Comparison of ENCODE assay signal across 34 cellular contexts in the genomic region with DNA sequence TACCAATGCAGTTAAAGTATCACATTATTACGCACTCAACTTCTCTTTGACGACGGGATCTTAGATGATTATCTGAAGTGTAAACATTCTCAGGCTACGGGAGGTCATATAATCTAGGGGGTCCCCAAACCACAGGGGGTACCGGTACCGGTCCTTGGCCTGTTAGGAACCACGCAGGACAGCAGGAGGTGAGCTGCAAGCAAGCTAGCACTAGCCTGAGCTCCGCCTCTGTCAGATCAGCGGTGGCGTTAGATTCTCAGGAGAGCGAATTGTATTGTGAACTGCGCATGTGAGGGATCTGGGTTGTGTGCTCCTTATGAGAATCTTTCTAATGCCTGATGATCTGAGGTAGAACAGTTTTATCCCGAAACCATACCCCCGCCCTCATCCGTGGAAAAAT. TPM values are rescaled to one million over a fixed set of nuclear protein-coding genes. Genes with fewer than 3 reads are reported as not detected.
"Had no signal": no experiment of that assay in that cellular context is flagged by ENCODE, and none has a peak within 500 bp of the region (broad histone marks: within the 10 kb centered on the region; RNA-seq: fewer than 3 reads in every experiment).

No MANE protein-coding gene starts in this region.

- H3K36me3 Mint-ChIP-seq: activated naive CD8-positive, alpha-beta T cell treated with anti-CD3 and anti-CD28 coated beads for 36 hours had no signal

- H3K27ac ChIP-seq: brain microvascular endothelial cell, KMS-11, SJCRH30, WERI-Rb-1 had no signal

- H3K27me3 ChIP-seq: brain microvascular endothelial cell, SJCRH30 had no signal

- H3K4me3 ChIP-seq: SJCRH30, SK-N-MC had no signal

- H3K9ac ChIP-seq: KMS-11 had no signal

- DNase-seq: activated CD4-positive, alpha-beta T cell treated with anti-CD3 and anti-CD28 coated beads, Interleukin-2, amount 10 ng/mL, durations not matched to agents 24 days and 14 days; activated CD4-positive, alpha-beta T cell treated with anti-CD3 and anti-CD28 coated beads, Interleukin-2, amount 50 U/mL, for 4 hours; activated CD8-positive, alpha-beta T cell treated with anti-CD3 and anti-CD28 coated beads for 36 hours; activated effector memory CD4-positive, alpha-beta T cell treated with anti-CD3 and anti-CD28 coated beads, Interleukin-2, amount 50 U/mL, for 16 hours; activated naive CD4-positive, alpha-beta T cell; activated naive CD4-positive, alpha-beta T cell treated with anti-CD3 and anti-CD28 coated beads, Interleukin-2, amount 50 U/mL, for 16 hours; activated naive CD8-positive, alpha-beta T cell treated with anti-CD3 and anti-CD28 coated beads for 36 hours; activated T-cell treated with anti-CD3 and anti-CD28 coated beads, Interleukin-2, amount 50 U/mL, for 1 hour; activated T-cell treated with anti-CD3 and anti-CD28 coated beads, Interleukin-2, amount 50 U/mL, for 72 hours; amniotic stem cell; aorta; brain microvascular endothelial cell; central memory CD4-positive, alpha-beta T cell; MM.1S; MV-4-11; NCI-H1092; NCI-H1436 treated with DMSO at 0.1 percent for 48 hours; NCI-H1694 treated with DMSO at 0.1 percent for 48 hours; NCI-H2029; NCI-H510A; NCI-H526; SHP77; SJCRH30; T1000; WERI-Rb-1 had no signal

- H3K36me3 ChIP-seq: brain microvascular endothelial cell, SJCRH30, WERI-Rb-1 had no signal

- H3K4me2 ChIP-seq: KMS-11 had no signal

- H3K9me3 ChIP-seq: SJCRH30 had no signal

- H3K4me3 Mint-ChIP-seq: activated CD4-positive, alpha-beta T cell treated with anti-CD3 and anti-CD28 coated beads, Interleukin-2, amount 10 ng/mL, durations not matched to agents 24 days and 14 days; activated CD8-positive, alpha-beta T cell treated with anti-CD3 and anti-CD28 coated beads for 36 hours; activated naive CD8-positive, alpha-beta T cell treated with anti-CD3 and anti-CD28 coated beads for 36 hours; activated T-cell treated with anti-CD3 and anti-CD28 coated beads, Interleukin-2, amount 50 U/mL, for 72 hours; activated T-helper 17 cell treated with anti-CD3 and anti-CD28 coated beads, Interleukin-2, amount 50 U/mL, for 72 hours had no signal

- H3K4me1 ChIP-seq: SJCRH30 had no signal

- H3K4me1 Mint-ChIP-seq: activated CD4-positive, alpha-beta T cell treated with anti-CD3 and anti-CD28 coated beads, Interleukin-2, amount 10 ng/mL, durations not matched to agents 24 days and 14 days; activated naive CD8-positive, alpha-beta T cell treated with anti-CD3 and anti-CD28 coated beads for 36 hours; activated T-helper 17 cell treated with anti-CD3 and anti-CD28 coated beads, Interleukin-2, amount 50 U/mL, for 72 hours had no signal

- ATAC-seq: activated CD8-positive, alpha-beta T cell treated with anti-CD3 and anti-CD28 coated beads for 36 hours; activated T-cell treated with anti-CD3 and anti-CD28 coated beads, Interleukin-2, amount 50 U/mL, for 72 hours; activated T-helper 17 cell treated with anti-CD3 and anti-CD28 coated beads, Interleukin-2, amount 50 U/mL, for 72 hours; Panc1 had no signal

- H3K27ac Mint-ChIP-seq: activated CD4-positive, alpha-beta T cell treated with anti-CD3 and anti-CD28 coated beads, Interleukin-2, amount 10 ng/mL, durations not matched to agents 24 days and 14 days; activated CD8-positive, alpha-beta T cell treated with anti-CD3 and anti-CD28 coated beads for 36 hours; activated naive CD8-positive, alpha-beta T cell treated with anti-CD3 and anti-CD28 coated beads for 36 hours; activated T-cell treated with anti-CD3 and anti-CD28 coated beads, Interleukin-2, amount 50 U/mL, for 72 hours; activated T-helper 17 cell treated with anti-CD3 and anti-CD28 coated beads, Interleukin-2, amount 50 U/mL, for 72 hours had no signal

- H3K27me3 Mint-ChIP-seq: activated CD4-positive, alpha-beta T cell treated with anti-CD3 and anti-CD28 coated beads, Interleukin-2, amount 10 ng/mL, durations not matched to agents 24 days and 14 days; activated CD8-positive, alpha-beta T cell treated with anti-CD3 and anti-CD28 coated beads for 36 hours; activated naive CD8-positive, alpha-beta T cell treated with anti-CD3 and anti-CD28 coated beads for 36 hours; activated T-helper 17 cell treated with anti-CD3 and anti-CD28 coated beads, Interleukin-2, amount 50 U/mL, for 72 hours had no signal

- H3K9me3 Mint-ChIP-seq: activated CD4-positive, alpha-beta T cell treated with anti-CD3 and anti-CD28 coated beads, Interleukin-2, amount 10 ng/mL, durations not matched to agents 24 days and 14 days; activated CD8-positive, alpha-beta T cell treated with anti-CD3 and anti-CD28 coated beads for 36 hours; activated naive CD8-positive, alpha-beta T cell treated with anti-CD3 and anti-CD28 coated beads for 36 hours; activated T-cell treated with anti-CD3 and anti-CD28 coated beads, Interleukin-2, amount 50 U/mL, for 72 hours; activated T-helper 17 cell treated with anti-CD3 and anti-CD28 coated beads, Interleukin-2, amount 50 U/mL, for 72 hours had no signal

RNA-seq across cellular contexts. Expression of a gene that starts 20.6 kb away (rescaled TPM):
- total RNA-seq: activated CD4-positive, alpha-beta T cell treated with anti-CD3 and anti-CD28 coated beads, Interleukin-2, amount 10 ng/mL, durations not matched to agents 24 days and 14 days; activated CD8-positive, alpha-beta memory T cell treated with anti-CD3 and anti-CD28 coated beads for 36 hours; activated CD8-positive, alpha-beta T cell treated with anti-CD3 and anti-CD28 coated beads for 36 hours; activated naive CD8-positive, alpha-beta T cell treated with anti-CD3 and anti-CD28 coated beads for 36 hours; activated T-cell treated with anti-CD3 and anti-CD28 coated beads, Interleukin-2, amount 50 U/mL, for 72 hours; activated T-helper 17 cell treated with anti-CD3 and anti-CD28 coated beads, Interleukin-2, amount 50 U/mL, for 72 hours; aorta; LHCN-M2; RPMI7951; SJCRH30; T-helper 1 cell treated with Interleukin-12 subunit alpha and Interleukin-12 subunit beta and Interleukin-4 antibody, amounts not matched to agents 30 ng/mL and 1 ng/mL, for 36 hours; T-helper 2 cell treated with Interferon-gamma antibody and Interleukin-4, amounts not matched to agents 100 ng/mL and 5 ng/mL, for 36 hours had no signal
- polyA plus RNA-seq: aorta had no signal
